1 cellular context compared by ENCODE assay signal in genomic region chr4:83691998-83692397, GRCh38.
TF ChIP-seq lines count a peak whose summit lies in the region.

No MANE protein-coding gene starts in this region.

TF ChIP-seq in GM23338, 12 proteins besides CTCF, POLR2A, EP300 and RAD21:
- TF ChIP-seq ZNF462 (CRISPR knock-in tag; IDR thresholded peaks at IDR 0.05) (no peak), ZNF331 (CRISPR knock-in tag; IDR thresholded peaks at IDR 0.05; ENCODE audit: low read depth) (no peak), JUNB (IDR thresholded peaks at IDR 0.05; ENCODE audit: unreplicated experiment) (no peak), STAT1 (IDR thresholded peaks at IDR 0.05; ENCODE audit: unreplicated experiment) (no peak), EZH2phosphoT487 (IDR thresholded peaks at IDR 0.05; ENCODE audit: unreplicated experiment) (no peak), REST (IDR thresholded peaks at IDR 0.05; ENCODE audit: unreplicated experiment) (no peak), POLR2AphosphoS5 (IDR thresholded peaks at IDR 0.05; ENCODE audit: low read depth) (no peak), ZNF114 (CRISPR knock-in tag; IDR thresholded peaks at IDR 0.05) (no peak)
